31 cellular contexts compared by ENCODE assay signal in genomic region chr20:22544462-22544861, GRCh38.
"Had no signal": no experiment of that assay in that cellular context is flagged by ENCODE, and none has a peak within 500 bp of the region (broad histone marks: within the 10 kb centered on the region; RNA-seq: fewer than 3 reads in every experiment).

No MANE protein-coding gene starts in this region.

- H3K9me3 ChIP-seq: adrenal gland, body of pancreas, breast epithelium, MG63, SJSA1, SK-N-SH had no signal

- H3K27ac ChIP-seq: adrenal gland, body of pancreas, breast epithelium, coronary artery, SJSA1 had no signal

- DNase-seq: activated CD4-positive, alpha-beta T cell treated with anti-CD3 and anti-CD28 coated beads for 36 hours; activated CD4-positive, alpha-beta T cell treated with anti-CD3 and anti-CD28 coated beads, Interleukin-2, amount 10 ng/mL, durations not matched to agents 7 days and 5 days; activated CD4-positive, alpha-beta T cell treated with anti-CD3 and anti-CD28 coated beads, Interleukin-2, amount 50 U/mL, for 48 hours; activated CD8-positive, alpha-beta memory T cell treated with anti-CD3 and anti-CD28 coated beads, Interleukin-2, amount 50 U/mL, for 4 hours; activated CD8-positive, alpha-beta T cell treated with anti-CD3 and anti-CD28 coated beads, Interleukin-2, amount 10 ng/mL, durations not matched to agents 7 days and 5 days; activated gamma-delta T cell treated with Interleukin-2 at 50 U/mL for 16 hours; activated naive CD4-positive, alpha-beta T cell treated with anti-CD3 and anti-CD28 coated beads for 36 hours; activated T-cell treated with anti-CD3 and anti-CD28 coated beads for 4 hours; activated T-cell treated with anti-CD3 and anti-CD28 coated beads, Interleukin-2, amount 50 U/mL, for 4 hours; adrenal gland; Kasumi-1; KG1; MG63; NCI-H1048; NCI-H1105 treated with DMSO at 0.1 percent for 48 hours; NCI-H1436; NCI-H1694; NCI-H1930; NCI-H510A; NCI-H526; NCI-H748 treated with DMSO at 0.1 percent for 48 hours; SHP77 treated with DMSO at 0.1 percent for 48 hours; SK-N-SH had no signal

- H3K36me3 ChIP-seq: adrenal gland, breast epithelium, MG63, SJSA1 had no signal

- H3K27me3 ChIP-seq: adrenal gland, body of pancreas, MG63 had no signal

- ATAC-seq: activated CD4-positive, alpha-beta T cell treated with anti-CD3 and anti-CD28 coated beads for 36 hours; activated CD4-positive, CD25-positive, alpha-beta regulatory T cell treated with anti-CD3 and anti-CD28 coated beads, Interleukin-2, amount 50 U/mL, for 24 hours; activated CD8-positive, alpha-beta T cell treated with anti-CD3 and anti-CD28 coated beads, Interleukin-2, amount 10 ng/mL, durations not matched to agents 7 days and 5 days; activated naive CD4-positive, alpha-beta T cell treated with anti-CD3 and anti-CD28 coated beads, Interleukin-2, amount 50 U/mL, for 72 hours; activated T-cell treated with anti-CD3 and anti-CD28 coated beads, Interleukin-2, amount 50 U/mL, for 4 hours; body of pancreas; Panc1; WTC11 had no signal

- H3K4me3 ChIP-seq: adrenal gland, body of pancreas, breast epithelium, coronary artery, MG63, SJSA1 had no signal
